Comparison of ENCODE assay signal across 16 cellular contexts in genomic region chr3:146145642-146146041, GRCh38. TPM values are rescaled to one million over a fixed set of nuclear protein-coding genes. Genes with fewer than 3 reads are reported as not detected.
DNase-seq lines count a peak whose midpoint lies in the region; ATAC-seq, FAIRE-seq and TF ChIP-seq lines count a peak whose summit lies in the region.
"Had no signal": no experiment of that assay in that cellular context is flagged by ENCODE, and none has a peak within 500 bp of the region (broad histone marks: within the 10 kb centered on the region; RNA-seq: fewer than 3 reads in every experiment).

No MANE protein-coding gene starts in this region.

- no peak for ATAC-seq in GM19324 (IDR thresholded peaks at IDR 0.05; ENCODE audit: low FRiP score, unreplicated experiment)
- ATAC-seq: HepG2 had no signal

- H3K27me3 ChIP-seq in subcutaneous abdominal adipose tissue (ENCODE audit: control insufficient read depth in 5 of 5, insufficient read depth in 4 of 5, low read length in 5 of 5) (no peaks in the 10 kb centered on the region), transverse colon (no peaks in the 10 kb centered on the region)

- H3K9me3 ChIP-seq in HEK293 (ENCODE audit: control insufficient read depth, insufficient read depth, low read depth, low read length) (no peaks in the 10 kb centered on the region), SK-N-MC (ENCODE audit: low read depth, low read length) (no peaks in the 10 kb centered on the region), subcutaneous abdominal adipose tissue (ENCODE audit: control insufficient read depth in 5 of 5, low read length in 5 of 5) (no peaks in the 10 kb centered on the region), transverse colon (no peaks in the 10 kb centered on the region)

- peak overlapping the region; percentile 35 for H3K9ac ChIP-seq in SK-N-MC (ENCODE audit: insufficient read length)
- H3K9ac ChIP-seq in subcutaneous abdominal adipose tissue (ENCODE audit: low read length in 5 of 5) = no peak overlapping the region
- H3K9ac ChIP-seq: GM23248 had no signal

- no peak for TF ChIP-seq POLR2A in transverse colon (IDR thresholded peaks at IDR 0.05)

- H3K4me1 ChIP-seq in HEK293 (ENCODE audit: control insufficient read depth, insufficient read depth, low read length) (peaks cover 23% of the 10 kb centered on the region), subcutaneous abdominal adipose tissue (ENCODE audit: control insufficient read depth in 5 of 5, insufficient read depth in 5 of 5, low read length in 5 of 5) (peaks cover 0 to 46% (median 16%) of the 10 kb centered on the region in 5 donors), transverse colon (peaks cover 0 to 43% (median 8%) of the 10 kb centered on the region in 4 donors)

- H3K4me3 ChIP-seq in HEK293 (ENCODE audit: low read depth, low read length) = no peak overlapping the region
- H3K4me3 ChIP-seq in SK-N-MC = 0 out of 2 replicates have a peak overlapping the region, but pooled peaks have one; percentile 0
- no peak overlapping the region for H3K4me3 ChIP-seq in subcutaneous abdominal adipose tissue (ENCODE audit: low read depth in 1 of 5, low read length in 5 of 5)
- H3K4me3 ChIP-seq in transverse colon = no peak overlapping the region
- H3K4me3 ChIP-seq: GM23248 had no signal

- H3K27ac ChIP-seq in HEK293 (ENCODE audit: extremely low read depth, low read depth, low read length) = no peak overlapping the region
- peak overlapping the region; percentile 25; the same call in 1 of the 2 replicates for H3K27ac ChIP-seq in SK-N-MC
- peak overlapping the region; percentile 71 for H3K27ac ChIP-seq in subcutaneous abdominal adipose tissue (ENCODE audit: low read depth, low read length)
- no peak overlapping the region for H3K27ac ChIP-seq in transverse colon
- H3K27ac ChIP-seq: GM23248 had no signal

- POLR2A ChIA-PET in HEK293 (lab: Yijun Ruan, JAX) = no interaction called here

- CTCF ChIA-PET in HEK293 (lab: Yijun Ruan, JAX) = interaction anchor here (1.2 to 2.0 kb wide), 5 partner anchors 14 to 435 kb away, joined by 3 to 7 read pairs (median 3); no protein-coding TSS in a partner anchor

- no peak for DNase-seq in SK-N-MC (ENCODE audit: low read depth, low spot score)
- DNase-seq in NCI-H82 treated with DMSO at 0.1 percent for 48 hours (lab: John Stamatoyannopoulos, UW; ENCODE audit: unreplicated experiment) = no peak
- DNase-seq in transverse colon = no peak
- DNase-seq: C1 segment of cervical spinal cord; Calu3; CD4-positive, alpha-beta T cell; DMS 273 treated with DMSO at 0.1 percent for 48 hours; GM23248 had no signal

- intact Hi-C loops in transverse colon (cut with DNase I; ENCODE audit: low total_unique reads) = no loop called here

- TF ChIP-seq EP300 in transverse colon (IDR thresholded peaks at IDR 0.05; ENCODE audit: low read depth) = no peak

- no peak for TF ChIP-seq CTCF in HEK293 (tag by site-specific recombination; IDR thresholded peaks at IDR 0.05)
- no peak for TF ChIP-seq CTCF in transverse colon (IDR thresholded peaks at IDR 0.05)

- in situ Hi-C loops in transverse colon (cut with MboI; ENCODE audit: low pct_ligation_motif_present in 1 of 4, low pct_unique_long_range_greater_than_20kb in 1 of 4, low sequenced_read_pairs in 3 of 4) = no loop called here

- H3K36me3 ChIP-seq in HEK293 (ENCODE audit: control insufficient read depth in 2 of 2, insufficient read depth in 1 of 2, low read length in 2 of 2) (no peaks in the 10 kb centered on the region), SK-N-MC (ENCODE audit: insufficient read depth, low read length) (no peaks in the 10 kb centered on the region), subcutaneous abdominal adipose tissue (ENCODE audit: control insufficient read depth in 5 of 5, insufficient read depth in 5 of 5, low read length in 5 of 5) (no peaks in the 10 kb centered on the region), transverse colon (no peaks in the 10 kb centered on the region)

- peak; percentile 24 for FAIRE-seq in islet of Langerhans (lab: Jason Lieb, UNC)
- FAIRE-seq: H54, HepG2, HTR-8/SVneo had no signal

- WGBS in transverse colon (ENCODE audit: low coverage in 1 of 2), 2 donors = 42 to 53% methylated on average over 1 of the region's 1 CpG

TF ChIP-seq in HEK293, 187 proteins besides CTCF, POLR2A, EP300 and RAD21:
- TF ChIP-seq ZNF843 (tag by site-specific recombination; IDR thresholded peaks at IDR 0.05) (peak; percentile 22; the same call in 1 of the 2 replicates), FEZF1 (tag by site-specific recombination; IDR thresholded peaks at IDR 0.05) (peak; percentile 9; the same call in 1 of the 2 replicates), PRDM6 (tag by site-specific recombination; IDR thresholded peaks at IDR 0.05) (peak; percentile 73), IKZF3 (tag by site-specific recombination; IDR thresholded peaks at IDR 0.05) (no peak)

RNA-seq across cellular contexts. Expression of gene PLOD2, which starts 15.3 kb away (rescaled TPM):
- 100 to 1,000 TPM in 2 of 4 donors, 10 to 100 TPM in 2; 18.9 to 178 (median 92.0) TPM for total RNA-seq in transverse colon
- total RNA-seq: B cell; CD4-positive, alpha-beta T cell had no signal

Comparison
In these comparisons a context has a peak if more than half of its experiments do, and no peak if none do; other contexts are left out.
1. H3K27ac ChIP-seq: peak in SK-N-MC (single experiment) and subcutaneous abdominal adipose tissue (single experiment); none in HEK293 (single experiment) and transverse colon (0 of 4).